In genomic region chr12:1933342-1933992, GRCh38 we compare ENCODE assay signal across 12 cellular contexts. TPM values are rescaled to one million over a fixed set of nuclear protein-coding genes. Genes with fewer than 3 reads are reported as not detected.
DNase-seq lines count a peak whose midpoint lies in the region; ATAC-seq and TF ChIP-seq lines count a peak whose summit lies in the region.
"Had no signal": no experiment of that assay in that cellular context is flagged by ENCODE, and none has a peak within 500 bp of the region (broad histone marks: within the 10 kb centered on the region; RNA-seq: fewer than 3 reads in every experiment).

No MANE protein-coding gene starts in this region.

- DNase-seq in GM13977 (ENCODE audit: low spot score) (peak; percentile 74), chondrocyte (ENCODE audit: low spot score) (no peak), renal cortical epithelial cell (ENCODE audit: low read depth) (peak; percentile 32), UCSD-AML1 (lab: John Stamatoyannopoulos, UW; ENCODE audit: unreplicated experiment) (no peak), LoVo (ENCODE audit: low spot score) (no peak)
- no peak for DNase-seq in activated T-cell treated with anti-CD3 and anti-CD28 coated beads, Interleukin-2, amount 50 U/mL, for 4 hours
- DNase-seq: activated CD4-positive, alpha-beta T cell treated with anti-CD3 and anti-CD28 coated beads for 48 hours; effector CD8-positive, alpha-beta T cell; NCI-H510A had no signal

- peak overlapping the region; percentile 61 for H3K27ac Mint-ChIP-seq in chondrocyte (ENCODE audit: unreplicated experiment)

- ATAC-seq in HG03432 (IDR thresholded peaks at IDR 0.05; ENCODE audit: unreplicated experiment) (peak; percentile 69), HG03378 (IDR thresholded peaks at IDR 0.05; ENCODE audit: unreplicated experiment) (no peak)
- no peak for ATAC-seq in activated T-cell treated with anti-CD3 and anti-CD28 coated beads, Interleukin-2, amount 50 U/mL, for 4 hours

- in situ Hi-C loops in GM13977 (cut with MboI; ENCODE audit: low pct_unique_long_range_greater_than_20kb, low sequenced_read_pairs, unreplicated experiment), result loop anchor here (10.0 kb wide), 1 partner anchor 279 kb away; no protein-coding TSS in a partner anchor

- H3K9me3 Mint-ChIP-seq in chondrocyte (ENCODE audit: low read depth), result no peaks in the 10 kb centered on the region
- H3K9me3 Mint-ChIP-seq in activated T-cell treated with anti-CD3 and anti-CD28 coated beads, Interleukin-2, amount 50 U/mL, for 4 hours, result no peaks in the 10 kb centered on the region

- H3K36me3 Mint-ChIP-seq in chondrocyte (ENCODE audit: low read depth), result no peaks in the 10 kb centered on the region
- no peaks in the 10 kb centered on the region for H3K36me3 Mint-ChIP-seq in activated T-cell treated with anti-CD3 and anti-CD28 coated beads, Interleukin-2, amount 50 U/mL, for 4 hours (ENCODE audit: insufficient read depth)

- TF ChIP-seq CTCF in GM13977 (IDR thresholded peaks at IDR 0.05; ENCODE audit: extremely low read depth, insufficient read depth, missing control alignments) (no peak), chondrocyte (IDR thresholded peaks at IDR 0.05) (no peak)

- H3K27me3 Mint-ChIP-seq in chondrocyte (ENCODE audit: low read depth), result peaks cover 7% of the 10 kb centered on the region
- no peaks in the 10 kb centered on the region for H3K27me3 Mint-ChIP-seq in activated T-cell treated with anti-CD3 and anti-CD28 coated beads, Interleukin-2, amount 50 U/mL, for 4 hours (ENCODE audit: low read depth)

- no peak overlapping the region for H3K4me3 Mint-ChIP-seq in chondrocyte (ENCODE audit: unreplicated experiment)
- H3K4me3 Mint-ChIP-seq in activated T-cell treated with anti-CD3 and anti-CD28 coated beads, Interleukin-2, amount 50 U/mL, for 4 hours, result no peak overlapping the region

- peaks cover 56% of the 10 kb centered on the region for H3K4me1 Mint-ChIP-seq in chondrocyte (ENCODE audit: low read depth)
- H3K4me1 Mint-ChIP-seq in activated T-cell treated with anti-CD3 and anti-CD28 coated beads, Interleukin-2, amount 50 U/mL, for 4 hours (ENCODE audit: low read depth), result peaks cover 11% of the 10 kb centered on the region

RNA-seq across cellular contexts. Expression of gene CACNA2D4, which starts 15.0 kb away (rescaled TPM):
- total RNA-seq in chondrocyte (0.30 to 0.92 TPM in 2 of 3 replicates, not detected in the other), renal cortical epithelial cell (0.17 and 0.20 TPM in 2 replicates)
- 1 to 10 TPM; 3.4 to 7.1 (median 3.5) TPM for total RNA-seq in activated T-cell treated with anti-CD3 and anti-CD28 coated beads, Interleukin-2, amount 50 U/mL, for 4 hours
- total RNA-seq: G401 had no signal

Comparison
In these comparisons a context has a peak if more than half of its experiments do, and no peak if none do; other contexts are left out.
1. DNase-seq: peak in GM13977 (single experiment) and renal cortical epithelial cell (single experiment); none in chondrocyte (single experiment), UCSD-AML1 (single experiment), LoVo (single experiment) and activated T-cell treated with anti-CD3 and anti-CD28 coated beads, Interleukin-2, amount 50 U/mL, for 4 hours (single experiment).